ENCODE assay signal across 17 cellular contexts in the genomic region with DNA sequence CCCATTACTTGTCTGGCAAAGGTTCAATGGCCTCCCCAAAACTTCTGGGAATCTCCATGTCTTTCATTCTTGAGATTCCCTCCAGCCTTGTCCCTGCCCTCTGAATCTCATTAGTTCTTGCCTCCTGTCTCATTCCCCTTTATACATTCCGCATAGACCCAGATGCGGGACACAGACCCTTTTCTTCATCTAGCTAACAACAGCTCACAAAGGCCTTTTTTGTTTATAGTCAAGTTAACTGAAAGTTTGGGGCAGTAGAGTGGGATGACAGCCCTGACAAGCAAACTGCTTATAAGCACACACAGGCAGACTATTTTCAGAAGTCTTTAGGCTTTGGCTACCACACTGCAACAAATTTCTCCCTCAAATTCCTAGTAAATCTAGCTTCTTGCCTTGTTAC.
A peak's percentile ranks its signal among the peaks of the same experiment; 100 is the strongest.
DNase-seq lines count a peak whose midpoint lies in the region; ATAC-seq and TF ChIP-seq lines count a peak whose summit lies in the region.
"Had no signal": no experiment of that assay in that cellular context is flagged by ENCODE, and none has a peak within 500 bp of the region (broad histone marks: within the 10 kb centered on the region; RNA-seq: fewer than 3 reads in every experiment).

No MANE protein-coding gene starts in this region.

- H2BK120ac ChIP-seq in mesendoderm (ENCODE audit: low read depth, low read length), result no peak overlapping the region

- no peak for TF ChIP-seq CTCF in activated CD8-positive, alpha-beta T cell treated with anti-CD3 and anti-CD28 coated beads for 36 hours (IDR thresholded peaks at IDR 0.05)
- TF ChIP-seq CTCF in right lobe of liver (IDR thresholded peaks at IDR 0.05), result no peak

- no peaks in the 10 kb centered on the region for H3K4me1 Mint-ChIP-seq in activated CD8-positive, alpha-beta T cell treated with anti-CD3 and anti-CD28 coated beads for 36 hours (ENCODE audit: low read depth)
- H3K4me1 Mint-ChIP-seq: CD14-positive monocyte had no signal

- no peak overlapping the region for H2AK5ac ChIP-seq in mesendoderm (ENCODE audit: low read length)

- H3K4ac ChIP-seq in mesendoderm (ENCODE audit: low read depth, low read length), result no peak overlapping the region

- no peak overlapping the region for H3K23ac ChIP-seq in mesendoderm (ENCODE audit: low read length)

- no peaks in the 10 kb centered on the region for H3K27me3 Mint-ChIP-seq in activated CD8-positive, alpha-beta T cell treated with anti-CD3 and anti-CD28 coated beads for 36 hours

- no peak for TF ChIP-seq POLR2A in right lobe of liver (IDR thresholded peaks at IDR 0.05)

- no peak overlapping the region for H3K4me3 ChIP-seq in mesendoderm (ENCODE audit: low read length)
- no peak overlapping the region for H3K4me3 ChIP-seq in right lobe of liver

- no peaks in the 10 kb centered on the region for H3K79me1 ChIP-seq in mesendoderm (ENCODE audit: low read length)

- POLR2A ChIA-PET in activated CD8-positive, alpha-beta T cell treated with anti-CD3 and anti-CD28 coated beads for 36 hours (lab: Charles Lee), result no interaction called here

- no peak overlapping the region for H3K18ac ChIP-seq in mesendoderm (ENCODE audit: low read length)

- no peak overlapping the region for H2BK5ac ChIP-seq in mesendoderm (ENCODE audit: low read length)

- no peaks in the 10 kb centered on the region for H3K36me3 Mint-ChIP-seq in activated CD8-positive, alpha-beta T cell treated with anti-CD3 and anti-CD28 coated beads for 36 hours (ENCODE audit: low read depth)
- H3K36me3 Mint-ChIP-seq: CD14-positive monocyte had no signal

- H3K9me3 ChIP-seq in right lobe of liver, result no peaks in the 10 kb centered on the region
- H3K9me3 ChIP-seq: Caco-2 had no signal

- H3K56ac ChIP-seq in mesendoderm (ENCODE audit: low read length), result no peak overlapping the region

- no peak overlapping the region for H3K4me2 ChIP-seq in mesendoderm (ENCODE audit: low read length)

- H4K8ac ChIP-seq in mesendoderm (ENCODE audit: low read depth, low read length), result no peak overlapping the region

- H3K4me1 ChIP-seq in mesendoderm (ENCODE audit: control insufficient read depth, low read depth, low read length) (no peaks in the 10 kb centered on the region), right lobe of liver (no peaks in the 10 kb centered on the region)
- H3K4me1 ChIP-seq: Caco-2 had no signal

- CTCF ChIA-PET in activated CD8-positive, alpha-beta T cell treated with anti-CD3 and anti-CD28 coated beads for 36 hours (lab: Charles Lee), result no interaction called here

- peak overlapping the region; percentile 42 for H3K27ac ChIP-seq in cingulate gyrus (ENCODE audit: low read depth, low read length)
- no peak overlapping the region for H3K27ac ChIP-seq in mesendoderm (ENCODE audit: low read depth, low read length)
- H3K27ac ChIP-seq in right lobe of liver, result no peak overlapping the region

- H3K27ac Mint-ChIP-seq in activated CD8-positive, alpha-beta T cell treated with anti-CD3 and anti-CD28 coated beads for 36 hours, result no peak overlapping the region

- H3K9ac ChIP-seq in mesendoderm (ENCODE audit: low read length), result no peak overlapping the region

- intact Hi-C loops in sciatic nerve (cut with DNase I) (no loop called here), right lobe of liver (cut with DNase I) (no loop called here)
- intact Hi-C loops in activated CD8-positive, alpha-beta T cell treated with anti-CD3 and anti-CD28 coated beads for 36 hours (cut with micrococcal nuclease), result no loop called here

- H3K36me3 ChIP-seq in mesendoderm (ENCODE audit: control insufficient read depth, insufficient read depth, low read length) (no peaks in the 10 kb centered on the region), right lobe of liver (no peaks in the 10 kb centered on the region)

- H3K79me2 ChIP-seq in mesendoderm (ENCODE audit: control insufficient read depth, insufficient read depth, low read length), result no peaks in the 10 kb centered on the region

- WGBS in mesendoderm (ENCODE audit: extremely low coverage, insufficient coverage, low lambda C conversion rate), result no CpG with 5 or more reads among the region's 2 CpGs
- WGBS in right lobe of liver (ENCODE audit: insufficient coverage, low coverage, low lambda C conversion rate, missing lambda C conversion rate), result 63% methylated on average over 2 of the region's 2 CpGs

- ATAC-seq in sciatic nerve (peak; percentile 74), right lobe of liver (no peak)
- no peak for ATAC-seq in activated CD8-positive, alpha-beta T cell treated with anti-CD3 and anti-CD28 coated beads for 36 hours

- H3K4me3 Mint-ChIP-seq in activated CD8-positive, alpha-beta T cell treated with anti-CD3 and anti-CD28 coated beads for 36 hours, result no peak overlapping the region
- H3K4me3 Mint-ChIP-seq: CD14-positive monocyte had no signal

- no peaks in the 10 kb centered on the region for H3K9me3 Mint-ChIP-seq in activated CD8-positive, alpha-beta T cell treated with anti-CD3 and anti-CD28 coated beads for 36 hours

- DNase-seq in Ammon's horn (ENCODE audit: low spot score) (peak; percentile 59), mesendoderm (peak; percentile 12), sciatic nerve (ENCODE audit: low spot score) (no peak), right lobe of liver (no peak), cerebellar cortex (ENCODE audit: low spot score) (no peak), NCI-H82 treated with DMSO at 0.1 percent for 48 hours (lab: John Stamatoyannopoulos, UW; ENCODE audit: unreplicated experiment) (no peak)
- DNase-seq in activated CD8-positive, alpha-beta T cell treated with anti-CD3 and anti-CD28 coated beads for 36 hours, result no peak
- DNase-seq: 8988T, Caco-2, DMS53, GOT3, KG1, NCI-H1048, NCI-H2227 treated with DMSO at 0.1 percent for 48 hours, NCI-H526 had no signal

- H2BK15ac ChIP-seq in mesendoderm (replicated peaks; ENCODE audit: low read depth), result no peak overlapping the region

- H4K5ac ChIP-seq in mesendoderm (ENCODE audit: low read length), result peak overlapping the region; percentile 23

- no peaks in the 10 kb centered on the region for H3K27me3 ChIP-seq in mesendoderm (ENCODE audit: insufficient read depth, low read length, poor library complexity)
- H3K27me3 ChIP-seq in right lobe of liver, result no peaks in the 10 kb centered on the region

Comparison
In these comparisons a context has a peak if more than half of its experiments do, and no peak if none do; other contexts are left out.
1. DNase-seq: peak in Ammon's horn (single experiment) and mesendoderm (single experiment); none in sciatic nerve (single experiment), activated CD8-positive, alpha-beta T cell treated with anti-CD3 and anti-CD28 coated beads for 36 hours (single experiment), right lobe of liver (0 of 3), cerebellar cortex (single experiment) and NCI-H82 treated with DMSO at 0.1 percent for 48 hours (single experiment).